Comparison of ENCODE assay signal across 30 cellular contexts in the genomic region with DNA sequence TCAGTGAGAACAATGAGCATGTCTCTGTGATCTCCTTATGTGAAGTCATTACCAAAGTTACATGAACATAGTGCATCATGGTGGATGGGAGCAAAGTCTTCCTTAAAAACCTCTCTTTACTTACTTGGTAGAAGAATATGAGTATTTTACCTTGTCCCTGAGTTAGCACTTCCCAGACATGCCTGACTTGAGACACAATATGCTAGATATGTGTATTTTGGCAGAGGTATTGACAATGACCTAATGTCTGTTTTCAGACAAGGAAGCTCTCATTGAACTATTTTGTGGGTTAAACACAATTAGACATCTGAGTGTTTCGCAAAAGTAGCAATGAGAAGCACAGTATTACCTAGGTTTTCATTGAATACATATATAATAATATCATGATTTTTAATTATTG.
DNase-seq lines count a peak whose midpoint lies in the region; ATAC-seq, FAIRE-seq and TF ChIP-seq lines count a peak whose summit lies in the region.
"Had no signal": no experiment of that assay in that cellular context is flagged by ENCODE, and none has a peak within 500 bp of the region (broad histone marks: within the 10 kb centered on the region; RNA-seq: fewer than 3 reads in every experiment).

No MANE protein-coding gene starts in this region.

- H3K27me3 Mint-ChIP-seq in naive thymus-derived CD4-positive, alpha-beta T cell, result no peaks in the 10 kb centered on the region
- H3K27me3 Mint-ChIP-seq: activated naive CD8-positive, alpha-beta T cell treated with anti-CD3 and anti-CD28 coated beads for 36 hours; CD4-positive, alpha-beta memory T cell had no signal

- CTCF ChIA-PET in naive thymus-derived CD4-positive, alpha-beta T cell (lab: Charles Lee), result no interaction called here

- no peak overlapping the region for H3K4me3 ChIP-seq in brain microvascular endothelial cell (ENCODE audit: low read depth, low read length)
- H3K4me3 ChIP-seq in naive thymus-derived CD4-positive, alpha-beta T cell (ENCODE audit: low read length), result no peak overlapping the region
- H3K4me3 ChIP-seq: coronary artery, esophagus squamous epithelium, GM12878, lower lobe of right lung, mucosa of descending colon, neural progenitor cell, thoracic aorta had no signal

- in situ Hi-C loops in brain microvascular endothelial cell (cut with HindIII; ENCODE audit: low pct_ligation_motif_present, low sequenced_read_pairs), result no loop called here

- no peaks in the 10 kb centered on the region for H3K4me1 Mint-ChIP-seq in naive thymus-derived CD4-positive, alpha-beta T cell
- H3K4me1 Mint-ChIP-seq: activated naive CD8-positive, alpha-beta T cell treated with anti-CD3 and anti-CD28 coated beads for 36 hours; CD4-positive, alpha-beta memory T cell had no signal

- no peak for ATAC-seq in naive thymus-derived CD4-positive, alpha-beta T cell
- ATAC-seq: GM12878; lower lobe of right lung; mucosa of descending colon; sciatic nerve; stimulated activated naive CD8-positive, alpha-beta T cell treated with anti-CD3 and anti-CD28 coated beads, Interleukin-15, Interleukin-2, amounts not matched to agents 100 U/mL and 50 U/mL, for 24 hours; WTC11 had no signal

- POLR2A ChIA-PET in naive thymus-derived CD4-positive, alpha-beta T cell (lab: Charles Lee), result no interaction called here

- no peak overlapping the region for H3K27ac Mint-ChIP-seq in naive thymus-derived CD4-positive, alpha-beta T cell
- H3K27ac Mint-ChIP-seq: activated naive CD8-positive, alpha-beta T cell treated with anti-CD3 and anti-CD28 coated beads for 36 hours; CD4-positive, alpha-beta memory T cell; neural progenitor cell; WTC11 had no signal

- no peaks in the 10 kb centered on the region for H3K4me1 ChIP-seq in naive thymus-derived CD4-positive, alpha-beta T cell (ENCODE audit: control insufficient read depth in 2 of 2, insufficient read depth in 2 of 2, low read length in 2 of 2)
- H3K4me1 ChIP-seq: lower lobe of right lung, neural progenitor cell had no signal

- no peak for TF ChIP-seq CTCF in brain microvascular endothelial cell (IDR thresholded peaks at IDR 0.05; ENCODE audit: low read depth, low read length, missing control alignments)

- no peak overlapping the region for H3K4me3 Mint-ChIP-seq in naive thymus-derived CD4-positive, alpha-beta T cell
- H3K4me3 Mint-ChIP-seq: activated naive CD8-positive, alpha-beta T cell treated with anti-CD3 and anti-CD28 coated beads for 36 hours; CD4-positive, alpha-beta memory T cell; neural progenitor cell; WTC11 had no signal

- no peaks in the 10 kb centered on the region for H3K27me3 ChIP-seq in brain microvascular endothelial cell (replicated peaks)
- no peaks in the 10 kb centered on the region for H3K27me3 ChIP-seq in naive thymus-derived CD4-positive, alpha-beta T cell (ENCODE audit: control insufficient read depth in 2 of 2, insufficient read depth in 2 of 2, low read length in 2 of 2)
- H3K27me3 ChIP-seq: esophagus squamous epithelium, neural progenitor cell had no signal

- intact Hi-C loops in naive thymus-derived CD4-positive, alpha-beta T cell (cut with micrococcal nuclease), result no loop called here

- H3K9me3 ChIP-seq in naive thymus-derived CD4-positive, alpha-beta T cell (ENCODE audit: control insufficient read depth in 2 of 3, low read length in 3 of 3), result no peaks in the 10 kb centered on the region
- H3K9me3 ChIP-seq: esophagus squamous epithelium, lower lobe of right lung, mucosa of descending colon, thoracic aorta had no signal

- FAIRE-seq in urothelium cell line (lab: Jason Lieb, UNC), result no peak
- FAIRE-seq: GM12878, H1, HTR-8/SVneo had no signal

- no peak overlapping the region for H3K27ac ChIP-seq in brain microvascular endothelial cell
- no peak overlapping the region for H3K27ac ChIP-seq in naive thymus-derived CD4-positive, alpha-beta T cell (ENCODE audit: low read depth, low read length)
- H3K27ac ChIP-seq: coronary artery, esophagus squamous epithelium, lower lobe of right lung, neural progenitor cell, thoracic aorta had no signal

- no peaks in the 10 kb centered on the region for H3K36me3 Mint-ChIP-seq in naive thymus-derived CD4-positive, alpha-beta T cell
- H3K36me3 Mint-ChIP-seq: activated naive CD8-positive, alpha-beta T cell treated with anti-CD3 and anti-CD28 coated beads for 36 hours; CD4-positive, alpha-beta memory T cell; neural progenitor cell; WTC11 had no signal

- H3K36me3 ChIP-seq in brain microvascular endothelial cell (replicated peaks), result no peaks in the 10 kb centered on the region
- no peaks in the 10 kb centered on the region for H3K36me3 ChIP-seq in naive thymus-derived CD4-positive, alpha-beta T cell (ENCODE audit: control insufficient read depth in 2 of 3, insufficient read depth in 3 of 3, low read length in 3 of 3)
- H3K36me3 ChIP-seq: esophagus squamous epithelium, lower lobe of right lung, neural progenitor cell, thoracic aorta had no signal

- DNase-seq in EH (ENCODE audit: low read depth) (peak; percentile 36), NCI-H69 (lab: John Stamatoyannopoulos, UW) (peak; percentile 66), brain microvascular endothelial cell (peak; percentile 46), kidney tubule cell (ENCODE audit: low spot score) (peak; percentile 74), hypothalamus (lab: John Stamatoyannopoulos, UW) (no peak), urothelium cell line (ENCODE audit: low spot score) (no peak)
- no peak for DNase-seq in naive thymus-derived CD4-positive, alpha-beta T cell
- DNase-seq: activated CD4-positive, alpha-beta T cell treated with anti-CD3 and anti-CD28 coated beads, Interleukin-2, amount 50 U/mL, for 4 hours; activated CD8-positive, alpha-beta memory T cell treated with anti-CD3 and anti-CD28 coated beads, Interleukin-2, amount 50 U/mL, for 48 hours; activated naive CD8-positive, alpha-beta T cell treated with anti-CD3 and anti-CD28 coated beads for 36 hours; CD4-positive, alpha-beta memory T cell; DMS79; esophagus squamous epithelium; islet precursor cell; KG1; lower lobe of right lung; mucosa of descending colon; NCI-H146; NCI-H748 treated with DMSO at 0.1 percent for 48 hours; posterior cingulate gyrus; SHP77; stimulated activated naive CD8-positive, alpha-beta T cell treated with anti-CD3 and anti-CD28 coated beads, Interleukin-15, Interleukin-2, amounts not matched to agents 100 U/mL and 50 U/mL, for 24 hours had no signal

- peaks cover 0 to 12% (median 0%) of the 10 kb centered on the region in 11 donors for H3K9me3 Mint-ChIP-seq in naive thymus-derived CD4-positive, alpha-beta T cell

Comparison
In these comparisons a context has a peak if more than half of its experiments do, and no peak if none do; other contexts are left out.
1. DNase-seq: peak in EH (single experiment), NCI-H69 (single experiment), brain microvascular endothelial cell (single experiment) and kidney tubule cell (single experiment); none in hypothalamus (0 of 51), urothelium cell line (single experiment) and naive thymus-derived CD4-positive, alpha-beta T cell (0 of 9).